In genomic region chr4:103359900-103360299, GRCh38 we compare ENCODE assay signal across 27 cellular contexts.
"Had no signal": no experiment of that assay in that cellular context is flagged by ENCODE, and none has a peak within 500 bp of the region (broad histone marks: within the 10 kb centered on the region; RNA-seq: fewer than 3 reads in every experiment).

No MANE protein-coding gene starts in this region.

- DNase-seq: activated CD4-positive, alpha-beta T cell treated with anti-CD3 and anti-CD28 coated beads, Interleukin-2, amount 10 ng/mL, durations not matched to agents 24 days and 14 days; activated CD4-positive, alpha-beta T cell treated with anti-CD3 and anti-CD28 coated beads, Interleukin-2, amount 50 U/mL, for 4 hours; activated CD8-positive, alpha-beta T cell treated with anti-CD3 and anti-CD28 coated beads for 36 hours; activated effector memory CD4-positive, alpha-beta T cell treated with anti-CD3 and anti-CD28 coated beads, Interleukin-2, amount 50 U/mL, for 16 hours; activated naive CD4-positive, alpha-beta T cell; activated naive CD4-positive, alpha-beta T cell treated with anti-CD3 and anti-CD28 coated beads, Interleukin-2, amount 50 U/mL, for 16 hours; activated naive CD8-positive, alpha-beta T cell treated with anti-CD3 and anti-CD28 coated beads for 36 hours; activated T-cell treated with anti-CD3 and anti-CD28 coated beads, Interleukin-2, amount 50 U/mL, for 1 hour; activated T-cell treated with anti-CD3 and anti-CD28 coated beads, Interleukin-2, amount 50 U/mL, for 72 hours; amniotic stem cell; aorta; brain microvascular endothelial cell; central memory CD4-positive, alpha-beta T cell; NCI-H1105; NCI-H1417 treated with DMSO at 0.1 percent for 48 hours; NCI-H187 treated with DMSO at 0.1 percent for 48 hours; NCI-H2081; NCI-H345; NCI-H524 treated with DMSO at 0.1 percent for 48 hours; PC-3; Peyer's patch; RPMI8226; SHP77 treated with DMSO at 0.1 percent for 48 hours; SK-N-SH had no signal

- H3K27me3 Mint-ChIP-seq: activated CD4-positive, alpha-beta T cell treated with anti-CD3 and anti-CD28 coated beads, Interleukin-2, amount 10 ng/mL, durations not matched to agents 24 days and 14 days; activated CD8-positive, alpha-beta T cell treated with anti-CD3 and anti-CD28 coated beads for 36 hours; activated naive CD8-positive, alpha-beta T cell treated with anti-CD3 and anti-CD28 coated beads for 36 hours; activated T-helper 17 cell treated with anti-CD3 and anti-CD28 coated beads, Interleukin-2, amount 50 U/mL, for 72 hours had no signal

- H3K27ac Mint-ChIP-seq: activated CD4-positive, alpha-beta T cell treated with anti-CD3 and anti-CD28 coated beads, Interleukin-2, amount 10 ng/mL, durations not matched to agents 24 days and 14 days; activated CD8-positive, alpha-beta T cell treated with anti-CD3 and anti-CD28 coated beads for 36 hours; activated naive CD8-positive, alpha-beta T cell treated with anti-CD3 and anti-CD28 coated beads for 36 hours; activated T-cell treated with anti-CD3 and anti-CD28 coated beads, Interleukin-2, amount 50 U/mL, for 72 hours; activated T-helper 17 cell treated with anti-CD3 and anti-CD28 coated beads, Interleukin-2, amount 50 U/mL, for 72 hours; T-helper 1 cell treated with Interleukin-12 subunit alpha and Interleukin-12 subunit beta and Interleukin-4 antibody, amounts not matched to agents 30 μg/mL and 1 μg/mL, for 36 hours; T-helper 2 cell treated with Interferon-gamma antibody and Interleukin-4, amounts not matched to agents 5 μg/mL and 100 μg/mL, for 36 hours had no signal

- H3K4me1 Mint-ChIP-seq: activated CD4-positive, alpha-beta T cell treated with anti-CD3 and anti-CD28 coated beads, Interleukin-2, amount 10 ng/mL, durations not matched to agents 24 days and 14 days; activated naive CD8-positive, alpha-beta T cell treated with anti-CD3 and anti-CD28 coated beads for 36 hours; activated T-helper 17 cell treated with anti-CD3 and anti-CD28 coated beads, Interleukin-2, amount 50 U/mL, for 72 hours had no signal

- H3K4me3 Mint-ChIP-seq: activated CD4-positive, alpha-beta T cell treated with anti-CD3 and anti-CD28 coated beads, Interleukin-2, amount 10 ng/mL, durations not matched to agents 24 days and 14 days; activated CD8-positive, alpha-beta T cell treated with anti-CD3 and anti-CD28 coated beads for 36 hours; activated naive CD8-positive, alpha-beta T cell treated with anti-CD3 and anti-CD28 coated beads for 36 hours; activated T-cell treated with anti-CD3 and anti-CD28 coated beads, Interleukin-2, amount 50 U/mL, for 72 hours; activated T-helper 17 cell treated with anti-CD3 and anti-CD28 coated beads, Interleukin-2, amount 50 U/mL, for 72 hours; T-helper 1 cell treated with Interleukin-12 subunit alpha and Interleukin-12 subunit beta and Interleukin-4 antibody, amounts not matched to agents 30 μg/mL and 1 μg/mL, for 36 hours; T-helper 2 cell treated with Interferon-gamma antibody and Interleukin-4, amounts not matched to agents 5 μg/mL and 100 μg/mL, for 36 hours had no signal
